In the genomic region with DNA sequence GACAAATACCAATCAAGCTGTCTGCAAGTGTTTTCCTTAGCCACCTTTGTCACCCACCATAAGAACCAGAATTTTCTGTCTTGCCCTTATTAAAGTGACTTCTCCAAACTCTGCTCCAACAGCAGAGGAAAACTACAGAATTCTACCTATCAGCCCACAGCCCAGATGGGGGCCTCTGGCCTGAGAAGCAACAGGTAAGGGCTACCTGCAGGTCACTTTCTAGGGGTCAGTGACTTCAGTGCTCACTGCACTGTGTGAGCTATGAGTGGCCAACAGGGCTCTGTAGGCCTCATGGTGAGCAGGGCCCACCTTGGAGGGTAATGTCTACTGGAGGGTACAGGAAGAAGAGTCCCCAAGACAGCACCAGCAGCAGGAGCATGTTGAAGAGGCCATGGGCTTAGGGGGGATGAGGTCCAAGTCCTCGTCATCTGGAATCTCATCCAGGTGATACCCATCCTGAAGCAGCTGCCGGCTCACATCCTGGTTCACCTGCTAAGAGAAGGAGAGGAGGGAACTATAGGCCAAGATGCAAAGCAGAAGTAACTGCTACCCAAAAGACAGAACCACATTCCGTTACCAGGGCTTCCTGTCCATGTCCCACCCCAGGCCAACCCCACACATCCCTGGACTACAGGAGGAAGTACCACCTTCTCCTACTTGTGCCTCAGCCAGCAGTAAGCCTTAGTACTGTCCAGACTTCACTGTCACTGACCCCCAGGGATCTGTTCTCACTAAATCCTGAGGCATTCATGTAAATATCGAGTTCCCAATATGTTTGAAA, we compare ENCODE assay signal across 15 cellular contexts. TPM values are rescaled to one million over a fixed set of nuclear protein-coding genes. Genes with fewer than 3 reads are reported as not detected.
DNase-seq lines count a peak whose midpoint lies in the region; ATAC-seq and TF ChIP-seq lines count a peak whose summit lies in the region.
"Had no signal": no experiment of that assay in that cellular context is flagged by ENCODE, and none has a peak within 500 bp of the region (broad histone marks: within the 10 kb centered on the region; RNA-seq: fewer than 3 reads in every experiment).

No MANE protein-coding gene starts in this region.

- peaks cover 31% of the 10 kb centered on the region; the same call in 1 of the 2 replicates for H3F3A ChIP-seq in PC-9 (ENCODE audit: insufficient read depth, low read depth)

- H3K27ac ChIP-seq in PC-9: peak overlapping the region; percentile 37; the same call in 1 of the 2 replicates
- no peak overlapping the region for H3K27ac ChIP-seq in substantia nigra (ENCODE audit: low read depth, low read length, poor library complexity, severe bottlenecking)
- H3K27ac ChIP-seq: colonic mucosa, epithelial cell of prostate, SJCRH30 had no signal

- TF ChIP-seq CTCF in natural killer cell (IDR thresholded peaks at IDR 0.05) (no peak), PC-9 (conservative IDR thresholded peaks at IDR 0.05) (no peak)

- peaks cover 31% of the 10 kb centered on the region for H3K4me1 ChIP-seq in PC-9 (replicated peaks; ENCODE audit: insufficient read depth)
- H3K4me1 ChIP-seq: SJCRH30 had no signal

- H3K4me2 ChIP-seq in PC-9: 0 out of 2 replicates have a peak overlapping the region, but pooled peaks have one; percentile 8

- H3K36me3 ChIP-seq in PC-9 (ENCODE audit: low read depth): peaks cover 21% of the 10 kb centered on the region; the same call in 1 of the 2 replicates

- H3K27ac Mint-ChIP-seq in natural killer cell: peak overlapping the region; percentile 27 to 61
- no peak overlapping the region for H3K27ac Mint-ChIP-seq in natural killer cell treated with Interleukin-12 subunit alpha and Interleukin-12 subunit beta and Interleukin-15 and Interleukin-18, amount 100 ng/mL, for 72 hours
- H3K27ac Mint-ChIP-seq in immature natural killer cell: peak overlapping the region in 5 of 6 donors; percentile 6 to 70 (median 39)

- H3K27me3 ChIP-seq in PC-9 (ENCODE audit: insufficient read depth, low read depth): no peaks in the 10 kb centered on the region
- H3K27me3 ChIP-seq: colonic mucosa, SJCRH30 had no signal

- H3K9me3 Mint-ChIP-seq in natural killer cell: no peaks in the 10 kb centered on the region
- no peaks in the 10 kb centered on the region for H3K9me3 Mint-ChIP-seq in natural killer cell treated with Interleukin-12 subunit alpha and Interleukin-12 subunit beta and Interleukin-15 and Interleukin-18, amount 100 ng/mL, for 72 hours
- H3K9me3 Mint-ChIP-seq in immature natural killer cell: no peaks in the 10 kb centered on the region
- H3K9me3 Mint-ChIP-seq: H9 had no signal

- H3K4me3 Mint-ChIP-seq in natural killer cell: no peak overlapping the region
- no peak overlapping the region for H3K4me3 Mint-ChIP-seq in natural killer cell treated with Interleukin-12 subunit alpha and Interleukin-12 subunit beta and Interleukin-15 and Interleukin-18, amount 100 ng/mL, for 72 hours
- no peak overlapping the region for H3K4me3 Mint-ChIP-seq in immature natural killer cell
- H3K4me3 Mint-ChIP-seq: H9 had no signal

- CTCF ChIA-PET in PC-9 (lab: Charles Lee): interaction anchor here (0.6 to 1.6 kb wide), 13 partner anchors 10 to 134 kb away, joined by 3 to 16 read pairs (median 5); no protein-coding TSS in a partner anchor

- no peak for ATAC-seq in natural killer cell
- no peak for ATAC-seq in natural killer cell treated with Interleukin-12 subunit alpha and Interleukin-12 subunit beta and Interleukin-15 and Interleukin-18, amount 100 ng/mL, for 72 hours
- no peak for ATAC-seq in GM21737 (IDR thresholded peaks at IDR 0.05; ENCODE audit: unreplicated experiment)

- intact Hi-C loops in natural killer cell (cut with micrococcal nuclease): no loop called here
- intact Hi-C loops in PC-9 (cut with micrococcal nuclease; ENCODE audit: unreplicated experiment): loop anchor here (5.0 kb wide), 1 partner anchor 85 kb away; no protein-coding TSS in a partner anchor

- no peak overlapping the region for H2AFZ ChIP-seq in PC-9

- H3K36me3 Mint-ChIP-seq in natural killer cell (no peaks in the 10 kb centered on the region), immature natural killer cell (peaks cover 8 to 14% (median 9%) of the 10 kb centered on the region in 3 donors)
- peaks cover 11% of the 10 kb centered on the region for H3K36me3 Mint-ChIP-seq in natural killer cell treated with Interleukin-12 subunit alpha and Interleukin-12 subunit beta and Interleukin-15 and Interleukin-18, amount 100 ng/mL, for 72 hours

- no peak for DNase-seq in natural killer cell
- DNase-seq in natural killer cell treated with Interleukin-12 subunit alpha and Interleukin-12 subunit beta and Interleukin-15 and Interleukin-18, amount 100 ng/mL, for 72 hours (ENCODE audit: low spot score): no peak
- no peak for DNase-seq in PC-9
- DNase-seq in immature natural killer cell: no peak
- DNase-seq in activated effector memory CD4-positive, alpha-beta T cell treated with anti-CD3 and anti-CD28 coated beads, Interleukin-2, amount 50 U/mL, for 16 hours: no peak
- no peak for DNase-seq in substantia nigra (lab: John Stamatoyannopoulos, UW)
- no peak for DNase-seq in activated CD4-positive, CD25-positive, alpha-beta regulatory T cell treated with anti-CD3 and anti-CD28 coated beads, Interleukin-2, amount 50 U/mL, for 72 hours
- DNase-seq: aorta, NCI-H446 treated with DMSO at 0.1 percent for 48 hours had no signal

- H3K9me2 ChIP-seq in PC-9 (ENCODE audit: insufficient read depth): no peaks in the 10 kb centered on the region

- H4K20me1 ChIP-seq in PC-9 (ENCODE audit: insufficient read depth): no peaks in the 10 kb centered on the region

- no peaks in the 10 kb centered on the region for H3K27me3 Mint-ChIP-seq in natural killer cell (ENCODE audit: low read depth in 2 of 2)
- H3K27me3 Mint-ChIP-seq in natural killer cell treated with Interleukin-12 subunit alpha and Interleukin-12 subunit beta and Interleukin-15 and Interleukin-18, amount 100 ng/mL, for 72 hours: no peaks in the 10 kb centered on the region
- peaks cover 0 to 4% (median 0%) of the 10 kb centered on the region in 3 donors for H3K27me3 Mint-ChIP-seq in immature natural killer cell (ENCODE audit: low read depth in 3 of 3)

- H3K4me1 Mint-ChIP-seq in natural killer cell: peaks cover 26 to 40% of the 10 kb centered on the region in 2 donors
- H3K4me1 Mint-ChIP-seq in natural killer cell treated with Interleukin-12 subunit alpha and Interleukin-12 subunit beta and Interleukin-15 and Interleukin-18, amount 100 ng/mL, for 72 hours (ENCODE audit: low read depth in 2 of 2): peaks cover 26 to 31% of the 10 kb centered on the region in 2 donors
- H3K4me1 Mint-ChIP-seq in immature natural killer cell: peaks cover 26 to 48% of the 10 kb centered on the region in 2 donors

- peaks cover 26% of the 10 kb centered on the region for H3K79me2 ChIP-seq in PC-9 (ENCODE audit: low read depth)

- H3K9me3 ChIP-seq in PC-9 (ENCODE audit: insufficient read depth, low read depth): no peaks in the 10 kb centered on the region
- H3K9me3 ChIP-seq: colonic mucosa, prostate gland, SJCRH30 had no signal

- no peak overlapping the region for H3K4me3 ChIP-seq in PC-9
- H3K4me3 ChIP-seq: colonic mucosa, prostate gland, SJCRH30 had no signal

- no TSS peak for BruUV-seq in PC-9 (replicated peaks; lab: Mats Ljungman, UMichigan)

- POLR2A ChIA-PET in PC-9 (lab: Charles Lee; ENCODE audit: unreplicated experiment): interaction anchor here (0.6 kb wide), 2 partner anchors 32 to 622 kb away, joined by 3 to 7 read pairs; no protein-coding TSS in a partner anchor

RNA-seq across cellular contexts. Expression of a gene that starts 4.2 kb away (rescaled TPM):
- total RNA-seq in natural killer cell (100 to 1,000 TPM in 1 of 3 donors, 10 to 100 TPM in 2; 63.5 to 107 (median 69.0) TPM), PC-9 (2021) (41.8 and 45.5 TPM in 2 replicates)
- 10 to 100 TPM; 49.6 to 74.3 TPM for total RNA-seq in natural killer cell treated with Interleukin-12 subunit alpha and Interleukin-12 subunit beta and Interleukin-15 and Interleukin-18, amount 100 ng/mL, for 72 hours
- 10 to 100 TPM in 2 of 3 donors, 1 to 10 TPM in 1; 9.5 to 29.6 (median 24.8) TPM for polyA plus RNA-seq in immature natural killer cell

RNA-seq across cellular contexts. Expression of a gene that starts 12.6 kb away (rescaled TPM):
- 10 to 100 TPM; 15.7 to 20.4 (median 18.8) TPM for total RNA-seq in natural killer cell
- 10 to 100 TPM; 43.6 to 46.8 TPM for total RNA-seq in natural killer cell treated with Interleukin-12 subunit alpha and Interleukin-12 subunit beta and Interleukin-15 and Interleukin-18, amount 100 ng/mL, for 72 hours
- 22.5 and 23.0 TPM in 2 replicates for total RNA-seq in PC-9 (2021)
- polyA plus RNA-seq in immature natural killer cell: 10 to 100 TPM; 38.3 to 42.0 (median 40.9) TPM

RNA-seq across cellular contexts. Expression of a gene that starts 29.3 kb away (rescaled TPM):
- total RNA-seq in natural killer cell (100 to 1,000 TPM in 1 of 3 donors, 10 to 100 TPM in 2; 78.8 to 101 (median 92.8) TPM), PC-9 (2021) (84.6 and 87.4 TPM in 2 replicates)
- 100 to 1,000 TPM; 109 to 111 TPM for total RNA-seq in natural killer cell treated with Interleukin-12 subunit alpha and Interleukin-12 subunit beta and Interleukin-15 and Interleukin-18, amount 100 ng/mL, for 72 hours
- 100 to 1,000 TPM; 115 to 181 (median 141) TPM for polyA plus RNA-seq in immature natural killer cell

RNA-seq across cellular contexts. Expression of a gene that starts 35.4 kb away (rescaled TPM):
- total RNA-seq in natural killer cell (10 to 100 TPM; 69.7 to 90.0 (median 76.9) TPM), PC-9 (2021) (177 and 247 TPM in 2 replicates)
- 100 to 1,000 TPM; 221 to 229 TPM for total RNA-seq in natural killer cell treated with Interleukin-12 subunit alpha and Interleukin-12 subunit beta and Interleukin-15 and Interleukin-18, amount 100 ng/mL, for 72 hours
- 100 to 1,000 TPM; 373 to 458 (median 447) TPM for polyA plus RNA-seq in immature natural killer cell

RNA-seq across cellular contexts. Expression of a gene that starts 54.1 kb away (rescaled TPM):
- total RNA-seq in natural killer cell: under 1 TPM; 0.21 to 0.84 (median 0.50) TPM
- 1 to 10 TPM; 1.5 to 3.6 TPM for total RNA-seq in natural killer cell treated with Interleukin-12 subunit alpha and Interleukin-12 subunit beta and Interleukin-15 and Interleukin-18, amount 100 ng/mL, for 72 hours
- 14.9 and 19.6 TPM in 2 replicates for total RNA-seq in PC-9 (2021)
- polyA plus RNA-seq in immature natural killer cell: 1 to 10 TPM; 1.4 to 3.1 (median 2.1) TPM

Comparison
In these comparisons a context has a peak if more than half of its experiments do, and no peak if none do; other contexts are left out.
1. H3K27ac Mint-ChIP-seq: peak in natural killer cell (2 of 2) and immature natural killer cell (5 of 6); none in natural killer cell treated with Interleukin-12 subunit alpha and Interleukin-12 subunit beta and Interleukin-15 and Interleukin-18, amount 100 ng/mL, for 72 hours (0 of 2).